1 cellular context compared by ENCODE assay signal in genomic region chr6:149648148-149649145, GRCh38.
TF ChIP-seq lines count a peak whose summit lies in the region.

TSS of gene KATNA1 (minus strand) at chr6:149648714. CDS start at chr6:149638547, 10,167 bp downstream.

TF ChIP-seq in HepG2, 621 proteins besides CTCF, POLR2A, EP300 and RAD21 (continued from another document and continues in another):
- TF ChIP-seq ZBTB40 (IDR thresholded peaks at IDR 0.05) (no peak), ZBTB40 (CRISPR knock-in tag; IDR thresholded peaks at IDR 0.05) (peak; percentile 96), ZNF710 (CRISPR knock-in tag; IDR thresholded peaks at IDR 0.05; ENCODE audit: borderline replicate concordance) (peak; percentile 86), SMARCC2 (IDR thresholded peaks at IDR 0.05) (no peak), ZNF660 (CRISPR knock-in tag; IDR thresholded peaks at IDR 0.05; ENCODE audit: borderline replicate concordance, low read depth) (no peak), DBP (CRISPR knock-in tag; IDR thresholded peaks at IDR 0.05; ENCODE audit: not compliant biosample characterization) (peak; percentile 96), CREB3 (CRISPR knock-in tag; IDR thresholded peaks at IDR 0.05) (peak; percentile 99), ZNF253 (CRISPR knock-in tag; IDR thresholded peaks at IDR 0.05; ENCODE audit: borderline replicate concordance) (peak; percentile 98), SP4 (CRISPR knock-in tag; IDR thresholded peaks at IDR 0.05) (peak; percentile 91), ZNF597 (CRISPR knock-in tag; IDR thresholded peaks at IDR 0.05) (no peak), ZBTB1 (CRISPR knock-in tag; IDR thresholded peaks at IDR 0.05; ENCODE audit: borderline replicate concordance) (no peak), CSRNP1 (CRISPR knock-in tag; IDR thresholded peaks at IDR 0.05) (peak; percentile 99), KMT2A (CRISPR knock-in tag; IDR thresholded peaks at IDR 0.05) (peak; percentile 99), HNRNPLL (IDR thresholded peaks at IDR 0.05; ENCODE audit: low read depth, low read length, poor library complexity, severe bottlenecking) (peak; percentile 91), ATF1 (CRISPR knock-in tag; IDR thresholded peaks at IDR 0.05) (no peak), AGO2 (optimal IDR thresholded peaks at IDR 0.05; ENCODE audit: low read depth, low read length) (peak; percentile 79), ZNF234 (CRISPR knock-in tag; conservative IDR thresholded peaks at IDR 0.05) (0 out of 2 replicates have a peak, but pooled peaks have one; percentile 64), NFE2L2 (IDR thresholded peaks at IDR 0.05; ENCODE audit: low read length) (no peak), CBX2 (IDR thresholded peaks at IDR 0.05; ENCODE audit: low read depth, low read length) (no peak), CBX2 (CRISPR knock-in tag; IDR thresholded peaks at IDR 0.05; ENCODE audit: low read depth) (peak; percentile 82; the same call in 1 of the 2 replicates), HNRNPL (IDR thresholded peaks at IDR 0.05; ENCODE audit: low read depth, low read length) (0 out of 2 replicates have a peak, but pooled peaks have one; percentile 54), TFDP2 (CRISPR knock-in tag; IDR thresholded peaks at IDR 0.05) (peak; percentile 99), SETDB1 (CRISPR knock-in tag; IDR thresholded peaks at IDR 0.05; ENCODE audit: borderline replicate concordance) (no peak), PRMT3 (CRISPR knock-in tag; IDR thresholded peaks at IDR 0.05; ENCODE audit: borderline replicate concordance, low read depth) (peak; percentile 99), ZNF816 (CRISPR knock-in tag; IDR thresholded peaks at IDR 0.05; ENCODE audit: borderline replicate concordance) (peak; percentile 98), ATF3 (CRISPR knock-in tag; IDR thresholded peaks at IDR 0.05) (peak; percentile 66; the same call in 1 of the 2 replicates), POLR2G (IDR thresholded peaks at IDR 0.05; ENCODE audit: low read depth, low read length) (peak; percentile 92), ZBED4 (CRISPR knock-in tag; IDR thresholded peaks at IDR 0.05; ENCODE audit: borderline replicate concordance) (peak; percentile 99), ATF7-NPFF (CRISPR knock-in tag; IDR thresholded peaks at IDR 0.05; ENCODE audit: low read depth) (peak; percentile 100), KDM5B (CRISPR knock-in tag; IDR thresholded peaks at IDR 0.05; ENCODE audit: borderline replicate concordance) (peak; percentile 99), SIN3B (IDR thresholded peaks at IDR 0.05; ENCODE audit: low read length) (no peak; the same call in none of the 2 replicates)
